Comparison of ENCODE assay signal across 12 cellular contexts in genomic region chr11:90639687-90640086, GRCh38.
DNase-seq lines count a peak whose midpoint lies in the region; ATAC-seq, FAIRE-seq and TF ChIP-seq lines count a peak whose summit lies in the region.
"Had no signal": no experiment of that assay in that cellular context is flagged by ENCODE, and none has a peak within 500 bp of the region (broad histone marks: within the 10 kb centered on the region; RNA-seq: fewer than 3 reads in every experiment).

No MANE protein-coding gene starts in this region.

- H3K4me3 Mint-ChIP-seq in astrocyte (ENCODE audit: unreplicated experiment), result no peak overlapping the region
- no peak overlapping the region for H3K4me3 Mint-ChIP-seq in activated T-cell treated with anti-CD3 and anti-CD28 coated beads, Interleukin-2, amount 50 U/mL, for 72 hours
- H3K4me3 Mint-ChIP-seq: central memory CD8-positive, alpha-beta T cell had no signal

- no peaks in the 10 kb centered on the region for H3K4me1 ChIP-seq in astrocyte (ENCODE audit: insufficient read depth, low read length)
- H3K4me1 ChIP-seq: heart left ventricle, transverse colon had no signal

- ATAC-seq in GM21515 (IDR thresholded peaks at IDR 0.05; ENCODE audit: unreplicated experiment), result no peak
- ATAC-seq in activated T-cell treated with anti-CD3 and anti-CD28 coated beads, Interleukin-2, amount 50 U/mL, for 72 hours (replicated peaks in 1 of 2), result no peak
- ATAC-seq: heart left ventricle had no signal

- FAIRE-seq in astrocyte (lab: Jason Lieb, UNC), result no peak

- H3K4me2 ChIP-seq in astrocyte (ENCODE audit: low read length), result no peak overlapping the region

- H3K4me3 ChIP-seq in astrocyte (ENCODE audit: insufficient read depth, low read depth, low read length), result no peak overlapping the region
- H3K4me3 ChIP-seq: heart left ventricle, transverse colon had no signal

- no peaks in the 10 kb centered on the region for H4K20me1 ChIP-seq in astrocyte (ENCODE audit: insufficient read depth, low read length)

- H3K27me3 ChIP-seq in astrocyte (ENCODE audit: insufficient read depth, low read length), result no peaks in the 10 kb centered on the region
- H3K27me3 ChIP-seq: heart left ventricle, transverse colon had no signal

- H3K9ac ChIP-seq in astrocyte (ENCODE audit: low read length), result no peak overlapping the region

- no peaks in the 10 kb centered on the region for H3K9me3 ChIP-seq in astrocyte (ENCODE audit: insufficient read depth, low read depth, low read length)
- H3K9me3 ChIP-seq: transverse colon had no signal

- H3K4me1 Mint-ChIP-seq in astrocyte (ENCODE audit: low read depth, unreplicated experiment), result peaks cover 6% of the 10 kb centered on the region
- no peaks in the 10 kb centered on the region for H3K4me1 Mint-ChIP-seq in activated T-cell treated with anti-CD3 and anti-CD28 coated beads, Interleukin-2, amount 50 U/mL, for 72 hours (ENCODE audit: low read depth)
- H3K4me1 Mint-ChIP-seq: central memory CD8-positive, alpha-beta T cell had no signal

- no peaks in the 10 kb centered on the region for H3K27me3 Mint-ChIP-seq in astrocyte (ENCODE audit: low read depth, unreplicated experiment)
- no peaks in the 10 kb centered on the region for H3K27me3 Mint-ChIP-seq in activated T-cell treated with anti-CD3 and anti-CD28 coated beads, Interleukin-2, amount 50 U/mL, for 72 hours (ENCODE audit: low read depth)
- H3K27me3 Mint-ChIP-seq: central memory CD8-positive, alpha-beta T cell had no signal

- H3K27ac ChIP-seq in astrocyte (ENCODE audit: low read depth, low read length), result no peak overlapping the region
- H3K27ac ChIP-seq: heart left ventricle, transverse colon had no signal

- peak; percentile 32 for TF ChIP-seq CTCF in astrocyte (IDR thresholded peaks at IDR 0.05; ENCODE audit: insufficient read depth, low read depth, low read length)

- peaks cover 5% of the 10 kb centered on the region for H3K9me3 Mint-ChIP-seq in astrocyte (ENCODE audit: unreplicated experiment)
- H3K9me3 Mint-ChIP-seq in activated T-cell treated with anti-CD3 and anti-CD28 coated beads, Interleukin-2, amount 50 U/mL, for 72 hours, result peaks cover 2 to 6% of the 10 kb centered on the region in 2 donors

- H3K79me2 ChIP-seq in astrocyte (ENCODE audit: insufficient read depth, low read length), result no peaks in the 10 kb centered on the region

- H2AFZ ChIP-seq in astrocyte (ENCODE audit: low read depth, low read length), result no peak overlapping the region

- DNase-seq in Ammon's horn (ENCODE audit: low spot score) (peak; percentile 3), HPDE6-E6E7 (ENCODE audit: extremely low spot score) (peak; percentile 4), astrocyte (ENCODE audit: low read depth) (no peak), kidney glomerular epithelial cell (lab: John Stamatoyannopoulos, UW) (peak; percentile 73), SKM-1 (lab: John Stamatoyannopoulos, UW; ENCODE audit: unreplicated experiment) (no peak), HK-2 (ENCODE audit: unreplicated experiment) (no peak)
- DNase-seq in activated T-cell treated with anti-CD3 and anti-CD28 coated beads, Interleukin-2, amount 50 U/mL, for 72 hours, result no peak
- DNase-seq: heart left ventricle, NCI-H2029, transverse colon had no signal

- H3K36me3 ChIP-seq in astrocyte (ENCODE audit: insufficient read depth, low read length), result no peaks in the 10 kb centered on the region
- H3K36me3 ChIP-seq: heart left ventricle, transverse colon had no signal

- no peaks in the 10 kb centered on the region for H3K36me3 Mint-ChIP-seq in astrocyte (ENCODE audit: low read depth, unreplicated experiment)
- H3K36me3 Mint-ChIP-seq in activated T-cell treated with anti-CD3 and anti-CD28 coated beads, Interleukin-2, amount 50 U/mL, for 72 hours (ENCODE audit: insufficient read depth in 2 of 2), result no peaks in the 10 kb centered on the region

- no peak overlapping the region for H3K27ac Mint-ChIP-seq in astrocyte (ENCODE audit: unreplicated experiment)
- no peak overlapping the region for H3K27ac Mint-ChIP-seq in activated T-cell treated with anti-CD3 and anti-CD28 coated beads, Interleukin-2, amount 50 U/mL, for 72 hours

Comparison
In these comparisons a context has a peak if more than half of its experiments do, and no peak if none do; other contexts are left out.
1. DNase-seq: peak in Ammon's horn (single experiment), HPDE6-E6E7 (single experiment) and kidney glomerular epithelial cell (single experiment); none in astrocyte (single experiment), SKM-1 (single experiment), HK-2 (single experiment) and activated T-cell treated with anti-CD3 and anti-CD28 coated beads, Interleukin-2, amount 50 U/mL, for 72 hours (0 of 2).